11 cellular contexts compared by ENCODE assay signal in genomic region chr11:111922803-111923202, GRCh38. TPM values are rescaled to one million over a fixed set of nuclear protein-coding genes. Genes with fewer than 3 reads are reported as not detected.
DNase-seq lines count a peak whose midpoint lies in the region; ATAC-seq and TF ChIP-seq lines count a peak whose summit lies in the region.
"Had no signal": no experiment of that assay in that cellular context is flagged by ENCODE, and none has a peak within 500 bp of the region (broad histone marks: within the 10 kb centered on the region; RNA-seq: fewer than 3 reads in every experiment).

No MANE protein-coding gene starts in this region.

- peaks cover 6% of the 10 kb centered on the region for H3K27me3 Mint-ChIP-seq in activated naive CD8-positive, alpha-beta T cell treated with anti-CD3 and anti-CD28 coated beads, Interleukin-2, amount 50 U/mL, for 24 hours

- H3K27ac ChIP-seq in adrenal gland (peak overlapping the region in 4 of 5 donors; percentile 46 to 76 (median 55)), cardiac muscle cell (peak overlapping the region; percentile 90)
- H3K27ac ChIP-seq: epithelial cell of prostate had no signal

- TF ChIP-seq CTCF in adrenal gland (IDR thresholded peaks at IDR 0.05) (no peak), cardiac muscle cell (IDR thresholded peaks at IDR 0.05; ENCODE audit: low read depth, low read length) (no peak)

- WGBS in adrenal gland, 4 donors: 1 to 15% (median 13%) methylated on average over 2 of the region's 2 CpGs

- H3K36me3 Mint-ChIP-seq in activated naive CD8-positive, alpha-beta T cell treated with anti-CD3 and anti-CD28 coated beads, Interleukin-2, amount 50 U/mL, for 24 hours (ENCODE audit: low read depth): no peaks in the 10 kb centered on the region

- H3K4me3 ChIP-seq in adrenal gland (no peak overlapping the region), cardiac muscle cell (no peak overlapping the region)

- intact Hi-C loops in adrenal gland (cut with DNase I): loop anchor here in 1 of 2 donors (10.0 kb wide), 1 partner anchor 48 kb away; the partner anchor contains the start of genes ALG9, CFAP68 and FDXACB1

- TF ChIP-seq POLR2A in adrenal gland (IDR thresholded peaks at IDR 0.05): no peak

- H3K27me3 ChIP-seq in adrenal gland (no peaks in the 10 kb centered on the region), cardiac muscle cell (no peaks in the 10 kb centered on the region)

- H3K36me3 ChIP-seq in adrenal gland (replicated peaks in 1 of 2) (no peaks in the 10 kb centered on the region), cardiac muscle cell (no peaks in the 10 kb centered on the region)

- peaks cover 16% of the 10 kb centered on the region for H3K4me1 Mint-ChIP-seq in activated naive CD8-positive, alpha-beta T cell treated with anti-CD3 and anti-CD28 coated beads, Interleukin-2, amount 50 U/mL, for 24 hours

- DNase-seq in ELR (ENCODE audit: low read depth) (peak; percentile 62), adrenal gland (peak in 5 of 7 donors; percentile 75 to 88 (median 80)), cardiac muscle cell (ENCODE audit: low read depth in 1 of 2, low spot score in 1 of 2) (peak in 1 of 2 donors; percentile 91), renal cortical epithelial cell (ENCODE audit: low read depth) (peak; percentile 86), NCI-H187 (lab: John Stamatoyannopoulos, UW) (no peak), NCI-H1436 treated with DMSO at 0.1 percent for 48 hours (lab: John Stamatoyannopoulos, UW) (no peak), putamen (ENCODE audit: low spot score) (no peak)
- DNase-seq in activated naive CD8-positive, alpha-beta T cell treated with anti-CD3 and anti-CD28 coated beads, Interleukin-2, amount 50 U/mL, for 24 hours: no peak
- DNase-seq: activated CD4-positive, alpha-beta T cell treated with anti-CD3 and anti-CD28 coated beads for 4 hours; NCI-H187 treated with DMSO at 0.1 percent for 48 hours had no signal

- H3K9me3 ChIP-seq in adrenal gland (replicated peaks in 1 of 3) (no peaks in the 10 kb centered on the region), cardiac muscle cell (ENCODE audit: low read depth) (no peaks in the 10 kb centered on the region)

- H3K4me1 ChIP-seq in adrenal gland (replicated peaks in 1 of 2) (peaks cover 15 to 28% of the 10 kb centered on the region in 2 donors), cardiac muscle cell (ENCODE audit: low read depth) (peaks cover 35% of the 10 kb centered on the region)

- H3K27ac Mint-ChIP-seq in activated naive CD8-positive, alpha-beta T cell treated with anti-CD3 and anti-CD28 coated beads, Interleukin-2, amount 50 U/mL, for 24 hours: no peak overlapping the region

- no peak for ATAC-seq in activated naive CD8-positive, alpha-beta T cell treated with anti-CD3 and anti-CD28 coated beads, Interleukin-2, amount 50 U/mL, for 24 hours

- H3K9me3 Mint-ChIP-seq in activated naive CD8-positive, alpha-beta T cell treated with anti-CD3 and anti-CD28 coated beads, Interleukin-2, amount 50 U/mL, for 24 hours: no peaks in the 10 kb centered on the region

- H3K4me3 Mint-ChIP-seq in activated naive CD8-positive, alpha-beta T cell treated with anti-CD3 and anti-CD28 coated beads, Interleukin-2, amount 50 U/mL, for 24 hours: no peak overlapping the region

RNA-seq across cellular contexts. Expression of gene C11orf52, which starts 4.1 kb away (rescaled TPM):
- total RNA-seq in adrenal gland: 1 to 10 TPM in 4 of 8 donors, under 1 TPM in 2, not detected in 2; 0.53 to 4.2 (median 2.4) TPM
- polyA plus RNA-seq in adrenal gland: 1 to 10 TPM in 2 of 3 donors, under 1 TPM in 1; 0.68 to 1.9 (median 1.7) TPM
- total RNA-seq in cardiac muscle cell: 5.5 and 7.4 TPM in 2 replicates
- 7.6 and 8.5 TPM in 2 replicates for polyA plus RNA-seq in cardiac muscle cell
- total RNA-seq in renal cortical epithelial cell: 9.2 and 15.3 TPM in 2 replicates

RNA-seq across cellular contexts. Expression of gene HSPB2, which starts 10.3 kb away (rescaled TPM):
- total RNA-seq in adrenal gland (1 to 10 TPM in 4 of 8 donors, under 1 TPM in 2, not detected in 2; 0.60 to 2.3 (median 1.3) TPM), cardiac muscle cell (0.36 and 0.74 TPM in 2 replicates), renal cortical epithelial cell (0.10 and 0.69 TPM in 2 replicates)
- polyA plus RNA-seq in adrenal gland (1 to 10 TPM in 2 of 3 donors, under 1 TPM in 1; 0.51 to 6.1 (median 3.9) TPM), cardiac muscle cell (6.6 and 9.2 TPM in 2 replicates)

RNA-seq across cellular contexts. Expression of gene CRYAB, which starts 11.2 kb away (rescaled TPM):
- total RNA-seq in adrenal gland: 10 to 100 TPM; 38.2 to 87.7 (median 56.3) TPM
- polyA plus RNA-seq in adrenal gland: 100 to 1,000 TPM in 1 of 3 donors, 10 to 100 TPM in 2; 77.8 to 108 (median 99.0) TPM
- 15.3 and 48.6 TPM in 2 replicates for total RNA-seq in cardiac muscle cell
- 31.3 and 91.8 TPM in 2 replicates for polyA plus RNA-seq in cardiac muscle cell
- total RNA-seq in renal cortical epithelial cell: 63.0 and 179 TPM in 2 replicates

RNA-seq across cellular contexts. Expression of gene DIXDC1, which starts 14.3 kb away (rescaled TPM):
- total RNA-seq in adrenal gland: 10 to 100 TPM; 14.8 to 56.0 (median 46.9) TPM
- 10 to 100 TPM in 2 of 3 donors, 1 to 10 TPM in 1; 7.9 to 30.1 (median 11.5) TPM for polyA plus RNA-seq in adrenal gland
- total RNA-seq in cardiac muscle cell: 40.7 and 42.6 TPM in 2 replicates
- 26.5 and 35.0 TPM in 2 replicates for polyA plus RNA-seq in cardiac muscle cell
- total RNA-seq in renal cortical epithelial cell: 58.9 and 64.7 TPM in 2 replicates

RNA-seq across cellular contexts. Expression of gene CFAP68, which starts 43.5 kb away (rescaled TPM):
- total RNA-seq in adrenal gland (10 to 100 TPM; 26.6 to 60.7 (median 38.9) TPM), cardiac muscle cell (24.5 and 33.0 TPM in 2 replicates), renal cortical epithelial cell (7.6 and 20.1 TPM in 2 replicates)
- polyA plus RNA-seq in adrenal gland (10 to 100 TPM; 46.5 to 80.4 (median 59.6) TPM), cardiac muscle cell (49.6 and 50.2 TPM in 2 replicates)

Comparison
In these comparisons a context has a peak if more than half of its experiments do, and no peak if none do; other contexts are left out.
1. DNase-seq: peak in ELR (single experiment), adrenal gland (5 of 7) and renal cortical epithelial cell (single experiment); none in NCI-H187 (0 of 2), activated naive CD8-positive, alpha-beta T cell treated with anti-CD3 and anti-CD28 coated beads, Interleukin-2, amount 50 U/mL, for 24 hours (single experiment), NCI-H1436 treated with DMSO at 0.1 percent for 48 hours (single experiment) and putamen (single experiment).